7 cellular contexts compared by ENCODE assay signal in the genomic region with DNA sequence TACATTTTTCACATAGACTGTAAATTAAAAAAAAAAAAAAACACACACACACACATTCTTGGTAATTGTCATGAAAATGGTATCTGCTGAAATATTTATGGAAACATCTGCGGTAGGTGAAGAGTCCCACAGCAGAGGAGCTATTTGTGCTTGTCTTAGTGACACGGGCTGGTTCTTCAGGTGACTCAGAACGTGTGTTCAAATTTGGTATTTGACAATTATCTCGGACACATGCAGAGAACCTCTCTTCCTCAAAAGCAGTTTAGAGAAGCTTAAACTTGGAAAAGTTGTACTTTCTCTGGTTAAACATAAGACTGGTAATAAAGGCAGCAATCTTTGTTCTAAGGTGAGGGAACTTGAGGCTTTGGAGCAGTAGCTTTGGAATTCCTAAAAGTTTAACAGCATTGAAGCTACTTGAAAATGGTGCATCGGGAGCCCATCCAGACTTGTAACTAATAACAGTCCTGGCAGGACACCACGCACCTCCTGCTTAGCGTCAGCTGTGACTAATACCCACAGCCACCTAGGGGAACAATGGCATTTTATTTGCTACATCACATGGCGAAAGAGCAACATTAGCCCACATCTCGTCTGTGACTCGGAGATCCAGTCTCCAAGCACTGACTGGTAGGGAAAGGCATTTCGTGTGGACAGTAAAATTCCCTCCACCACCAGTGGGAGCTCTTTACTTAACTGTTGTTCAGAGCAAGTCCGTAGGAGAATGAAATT.
A peak's percentile ranks its signal among the peaks of the same experiment; 100 is the strongest.
DNase-seq lines count a peak whose midpoint lies in the region; ATAC-seq, FAIRE-seq and TF ChIP-seq lines count a peak whose summit lies in the region.

No MANE protein-coding gene starts in this region.

- H3K36me3 ChIP-seq in astrocyte (ENCODE audit: insufficient read depth, low read length) (no peaks in the 10 kb centered on the region), hepatocyte (replicated peaks; ENCODE audit: insufficient read depth, low read depth) (no peaks in the 10 kb centered on the region), OCI-LY7 (ENCODE audit: insufficient read depth, low read length) (no peaks in the 10 kb centered on the region)

- H3K4me3 Mint-ChIP-seq in astrocyte (ENCODE audit: unreplicated experiment) = no peak overlapping the region

- H3K79me2 ChIP-seq in astrocyte (ENCODE audit: insufficient read depth, low read length) = no peaks in the 10 kb centered on the region
- no peaks in the 10 kb centered on the region for H3K79me2 ChIP-seq in hepatocyte
- no peaks in the 10 kb centered on the region for H3K79me2 ChIP-seq in OCI-LY7 (ENCODE audit: insufficient read depth, low read depth, low read length)

- H2AFZ ChIP-seq in astrocyte (ENCODE audit: low read depth, low read length) (peak overlapping the region; percentile 27), hepatocyte (peak overlapping the region; percentile 8), OCI-LY7 (ENCODE audit: low read length) (no peak overlapping the region)

- H3K9me2 ChIP-seq in hepatocyte (replicated peaks; ENCODE audit: insufficient read depth) = no peaks in the 10 kb centered on the region
- no peaks in the 10 kb centered on the region for H3K9me2 ChIP-seq in OCI-LY7 (ENCODE audit: insufficient read depth, low read length)

- peaks cover 5% of the 10 kb centered on the region for H3K4me1 ChIP-seq in astrocyte (ENCODE audit: insufficient read depth, low read length)
- H3K4me1 ChIP-seq in hepatocyte (ENCODE audit: insufficient read depth) = no peaks in the 10 kb centered on the region
- no peaks in the 10 kb centered on the region for H3K4me1 ChIP-seq in OCI-LY7 (ENCODE audit: insufficient read depth, low read length, poor library complexity, severe bottlenecking)

- DNase-seq in NCI-H1694 (lab: John Stamatoyannopoulos, UW) (peak; percentile 74), astrocyte (ENCODE audit: low read depth) (peak; percentile 96), hepatocyte (ENCODE audit: low spot score) (peak; percentile 87), skeletal muscle cell (ENCODE audit: low read depth) (peak; percentile 84), OCI-LY7 (ENCODE audit: low spot score) (no peak)

- no peaks in the 10 kb centered on the region for H3K9me3 ChIP-seq in astrocyte (ENCODE audit: insufficient read depth, low read depth, low read length)
- no peaks in the 10 kb centered on the region for H3K9me3 ChIP-seq in hepatocyte (ENCODE audit: low read depth)
- H3K9me3 ChIP-seq in OCI-LY7 (ENCODE audit: low read length) = no peaks in the 10 kb centered on the region

- POLR2A ChIA-PET in OCI-LY7 (lab: Charles Lee) = interaction anchor here (0.6 kb wide), 1 partner anchor 9 kb away, joined by 3 read pairs; no protein-coding TSS in a partner anchor

- no peaks in the 10 kb centered on the region for H3K27me3 Mint-ChIP-seq in astrocyte (ENCODE audit: low read depth, unreplicated experiment)

- no peaks in the 10 kb centered on the region for H3K27me3 ChIP-seq in astrocyte (ENCODE audit: insufficient read depth, low read length)
- H3K27me3 ChIP-seq in hepatocyte = no peaks in the 10 kb centered on the region

- peak overlapping the region; percentile 74 for H3K4me2 ChIP-seq in astrocyte (ENCODE audit: low read length)
- H3K4me2 ChIP-seq in hepatocyte = peak overlapping the region; percentile 58
- H3K4me2 ChIP-seq in OCI-LY7 (ENCODE audit: low read length) = no peak overlapping the region

- no peak overlapping the region for H3K4me3 ChIP-seq in astrocyte (ENCODE audit: insufficient read depth, low read depth, low read length)
- H3K4me3 ChIP-seq in hepatocyte = no peak overlapping the region
- no peak overlapping the region for H3K4me3 ChIP-seq in skeletal muscle cell (ENCODE audit: low read depth, low read length)
- no peak overlapping the region for H3K4me3 ChIP-seq in OCI-LY7 (ENCODE audit: low read depth, low read length, poor library complexity, severe bottlenecking)

- peak; percentile 92 for FAIRE-seq in astrocyte (lab: Jason Lieb, UNC)

- intact Hi-C loops in OCI-LY7 (cut with micrococcal nuclease; ENCODE audit: unreplicated experiment) = no loop called here

- no TSS peak for BruUV-seq in OCI-LY7 (replicated peaks; lab: Mats Ljungman, UMichigan)

- TF ChIP-seq CTCF in GM12873 (IDR thresholded peaks at IDR 0.05; ENCODE audit: insufficient read depth, low read depth, low read length, missing control alignments) = peak; percentile 41
- peak; percentile 97 for TF ChIP-seq CTCF in astrocyte (IDR thresholded peaks at IDR 0.05; ENCODE audit: insufficient read depth, low read depth, low read length)
- TF ChIP-seq CTCF in hepatocyte (IDR thresholded peaks at IDR 0.05; ENCODE audit: poor library complexity) = peak; percentile 85
- TF ChIP-seq CTCF in OCI-LY7 (conservative IDR thresholded peaks at IDR 0.05; ENCODE audit: low read length) = no peak

- H3K36me3 Mint-ChIP-seq in astrocyte (ENCODE audit: low read depth, unreplicated experiment) = no peaks in the 10 kb centered on the region

- ATAC-seq in GM19463 (IDR thresholded peaks at IDR 0.05; ENCODE audit: unreplicated experiment) = no peak

- peak overlapping the region; percentile 70 for H3K9ac ChIP-seq in astrocyte (ENCODE audit: low read length)

- peak overlapping the region; percentile 84 for H3K27ac Mint-ChIP-seq in astrocyte (ENCODE audit: unreplicated experiment)

- H3K9me3 Mint-ChIP-seq in astrocyte (ENCODE audit: unreplicated experiment) = no peaks in the 10 kb centered on the region

- CTCF ChIA-PET in OCI-LY7 (lab: Charles Lee; ENCODE audit: unreplicated experiment) = no interaction called here

- H3K4me1 Mint-ChIP-seq in astrocyte (ENCODE audit: low read depth, unreplicated experiment) = peaks cover 14% of the 10 kb centered on the region

- H4K20me1 ChIP-seq in astrocyte (ENCODE audit: insufficient read depth, low read length) = no peaks in the 10 kb centered on the region
- H4K20me1 ChIP-seq in hepatocyte (ENCODE audit: insufficient read depth, poor library complexity, severe bottlenecking) = no peaks in the 10 kb centered on the region
- no peaks in the 10 kb centered on the region for H4K20me1 ChIP-seq in OCI-LY7 (ENCODE audit: insufficient read depth, low read length)

- WGBS in hepatocyte (ENCODE audit: low lambda C conversion rate, missing lambda C conversion rate) = 39% methylated on average over 12 of the region's 12 CpGs

- peak overlapping the region; percentile 79 for H3K27ac ChIP-seq in astrocyte (ENCODE audit: low read depth, low read length)
- H3K27ac ChIP-seq in hepatocyte = no peak overlapping the region
- H3K27ac ChIP-seq in OCI-LY7 (ENCODE audit: low read depth, low read length, poor library complexity, severe bottlenecking) = no peak overlapping the region
